8 cellular contexts compared by ENCODE assay signal in genomic region chr16:29943846-29944669, GRCh38. TPM values are rescaled to one million over a fixed set of nuclear protein-coding genes. Genes with fewer than 3 reads are reported as not detected.
A peak's percentile ranks its signal among the peaks of the same experiment; 100 is the strongest.
DNase-seq lines count a peak whose midpoint lies in the region; ATAC-seq and TF ChIP-seq lines count a peak whose summit lies in the region.

No MANE protein-coding gene starts in this region.

- H3K27me3 ChIP-seq in AG04450 (ENCODE audit: control insufficient read depth, insufficient read depth, low read length) (no peaks in the 10 kb centered on the region), HUES6 (ENCODE audit: control insufficient read depth, insufficient read depth, low read length) (no peaks in the 10 kb centered on the region), right cardiac atrium (ENCODE audit: control insufficient read depth, insufficient read depth) (no peaks in the 10 kb centered on the region), stomach (no peaks in the 10 kb centered on the region)

- no peak for TF ChIP-seq POLR2A in stomach (IDR thresholded peaks at IDR 0.05)

- WGBS in right cardiac atrium, result 61% methylated on average over 11 of the region's 11 CpGs
- WGBS in stomach, 5 donors, result 30 to 47% (median 35%) methylated on average over 10 to 11 of the region's 11 CpGs

- H3K27ac ChIP-seq in AG04450 (ENCODE audit: low read depth, low read length) (peak overlapping the region; percentile 98), HUES6 (ENCODE audit: low read depth, low read length) (peak overlapping the region; percentile 52; the same call in 1 of the 2 replicates), right cardiac atrium (ENCODE audit: low read length) (no peak overlapping the region), stomach (peak overlapping the region; percentile 9 to 74 (median 46))

- peak; percentile 81 to 83 for ATAC-seq in right cardiac atrium

- H3K27ac Mint-ChIP-seq in activated T-helper 1 cell treated with anti-CD3 and anti-CD28 coated beads, Interleukin-12 subunit alpha, Interleukin-12 subunit beta, Interleukin-2, Interleukin-4 antibody, amounts not matched to agents 30 ng/mL and 10 ng/mL and 1 ng/mL, durations not matched to agents 14 hours and 24 hours and 36 hours, result no peak overlapping the region

- H3K9me3 ChIP-seq in AG04450 (ENCODE audit: control insufficient read depth, insufficient read depth, low read length), result peaks cover 11% of the 10 kb centered on the region
- H3K9me3 ChIP-seq in HUES6 (ENCODE audit: control insufficient read depth, insufficient read depth, low read depth, low read length), result peaks cover 4% of the 10 kb centered on the region; the same call in 1 of the 2 replicates
- no peaks in the 10 kb centered on the region for H3K9me3 ChIP-seq in right cardiac atrium (ENCODE audit: control insufficient read depth, low read length)
- peaks cover 0 to 5% (median 0%) of the 10 kb centered on the region in 4 donors for H3K9me3 ChIP-seq in stomach

- TF ChIP-seq EP300 in stomach (IDR thresholded peaks at IDR 0.05), result no peak

- POLR2A ChIA-PET in AG04450 (lab: Yijun Ruan, JAX), result interaction anchor here (0.8 to 2.6 kb wide), 7 partner anchors 18 to 140 kb away, joined by 3 to 25 read pairs (median 6); partner anchors contain the start of genes HIRIP3, KCTD13, SEZ6L2 and TAOK2

- H3K4me3 Mint-ChIP-seq in activated T-helper 1 cell treated with anti-CD3 and anti-CD28 coated beads, Interleukin-12 subunit alpha, Interleukin-12 subunit beta, Interleukin-2, Interleukin-4 antibody, amounts not matched to agents 30 ng/mL and 10 ng/mL and 1 ng/mL, durations not matched to agents 14 hours and 24 hours and 36 hours, result no peak overlapping the region

- intact Hi-C loops in right cardiac atrium (cut with DNase I) (no loop called here), stomach (cut with DNase I; ENCODE audit: low total_unique reads) (no loop called here)
- intact Hi-C loops in activated T-helper 1 cell treated with anti-CD3 and anti-CD28 coated beads, Interleukin-12 subunit alpha, Interleukin-12 subunit beta, Interleukin-2, Interleukin-4 antibody, amounts not matched to agents 30 ng/mL and 10 ng/mL and 1 ng/mL, durations not matched to agents 14 hours and 24 hours and 36 hours (cut with micrococcal nuclease), result loop anchor here (5.0 kb wide), 1 partner anchor 93 kb away; no protein-coding TSS in a partner anchor

- H3K36me3 Mint-ChIP-seq in activated T-helper 1 cell treated with anti-CD3 and anti-CD28 coated beads, Interleukin-12 subunit alpha, Interleukin-12 subunit beta, Interleukin-2, Interleukin-4 antibody, amounts not matched to agents 30 ng/mL and 10 ng/mL and 1 ng/mL, durations not matched to agents 14 hours and 24 hours and 36 hours (ENCODE audit: low read depth), result no peaks in the 10 kb centered on the region

- no peaks in the 10 kb centered on the region for H3K4me1 Mint-ChIP-seq in activated T-helper 1 cell treated with anti-CD3 and anti-CD28 coated beads, Interleukin-12 subunit alpha, Interleukin-12 subunit beta, Interleukin-2, Interleukin-4 antibody, amounts not matched to agents 30 ng/mL and 10 ng/mL and 1 ng/mL, durations not matched to agents 14 hours and 24 hours and 36 hours (ENCODE audit: low read depth)

- TF ChIP-seq CTCF in AG04450 (IDR thresholded peaks at IDR 0.05; ENCODE audit: low read depth, low read length) (peak; percentile 55), stomach (IDR thresholded peaks at IDR 0.05) (no peak)

- H3K4me3 ChIP-seq in AG04450 (ENCODE audit: low read depth, low read length) (peak overlapping the region; percentile 32; the same call in 1 of the 2 replicates), HUES6 (ENCODE audit: low read depth, low read length) (no peak overlapping the region), right cardiac atrium (ENCODE audit: low read length) (no peak overlapping the region), stomach (no peak overlapping the region)

- H3K27me3 Mint-ChIP-seq in activated T-helper 1 cell treated with anti-CD3 and anti-CD28 coated beads, Interleukin-12 subunit alpha, Interleukin-12 subunit beta, Interleukin-2, Interleukin-4 antibody, amounts not matched to agents 30 ng/mL and 10 ng/mL and 1 ng/mL, durations not matched to agents 14 hours and 24 hours and 36 hours (ENCODE audit: insufficient read depth), result peaks cover 29% of the 10 kb centered on the region

- H3K4me1 ChIP-seq in HUES6 (ENCODE audit: control insufficient read depth, insufficient read depth, low read length) (peaks cover 15% of the 10 kb centered on the region), right cardiac atrium (ENCODE audit: control insufficient read depth, insufficient read depth, low read length) (no peaks in the 10 kb centered on the region), stomach (peaks cover 13 to 24% (median 18%) of the 10 kb centered on the region in 4 donors)

- peak overlapping the region; percentile 42 for H3K9ac ChIP-seq in HUES6 (ENCODE audit: low read length)

- CTCF ChIA-PET in AG04450 (lab: Charles Lee), result interaction anchor here (0.6 to 2.2 kb wide), 6 partner anchors 10 to 96 kb away, joined by 3 to 12 read pairs (median 6); partner anchors contain the start of genes KCTD13, TAOK2 and TMEM219

- H3K36me3 ChIP-seq in HUES6 (ENCODE audit: control insufficient read depth, insufficient read depth, low read length) (no peaks in the 10 kb centered on the region), stomach (no peaks in the 10 kb centered on the region)

- H3K9me3 Mint-ChIP-seq in activated T-helper 1 cell treated with anti-CD3 and anti-CD28 coated beads, Interleukin-12 subunit alpha, Interleukin-12 subunit beta, Interleukin-2, Interleukin-4 antibody, amounts not matched to agents 30 ng/mL and 10 ng/mL and 1 ng/mL, durations not matched to agents 14 hours and 24 hours and 36 hours, result no peaks in the 10 kb centered on the region

- DNase-seq in AG04450 (ENCODE audit: low read depth, low spot score) (peak; percentile 96), SW480 (ENCODE audit: low spot score) (peak; percentile 98), right cardiac atrium (no peak), stomach (peak; percentile 41)
- no peak for DNase-seq in stimulated activated CD4-positive, alpha-beta T cell treated with anti-CD3 and anti-CD28 coated beads, Interleukin-12 subunit alpha, Interleukin-12 subunit beta, amount 100 ng/mL, for 4 hours
- no peak for DNase-seq in activated T-helper 1 cell treated with anti-CD3 and anti-CD28 coated beads, Interleukin-12 subunit alpha, Interleukin-12 subunit beta, Interleukin-2, Interleukin-4 antibody, amounts not matched to agents 30 ng/mL and 10 ng/mL and 1 ng/mL, durations not matched to agents 14 hours and 24 hours and 36 hours (ENCODE audit: low spot score)
- no peak for DNase-seq in activated CD4-positive, alpha-beta T cell treated with anti-CD3 and anti-CD28 coated beads, Interleukin-2, amount 50 U/mL, for 48 hours

RNA-seq across cellular contexts. Expression of gene TMEM219, which starts 17.8 kb away (rescaled TPM):
- polyA plus RNA-seq in AG04450 (2011; rRNA removed) (88.6 and 107 TPM in 2 replicates), right cardiac atrium (97.4 TPM), stomach (100 to 1,000 TPM; 190 to 286 (median 212) TPM)
- polyA minus RNA-seq in AG04450 (2011; rRNA and poly(A)+ RNA removed), result 59.3 and 76.3 TPM in 2 replicates
- total RNA-seq in right cardiac atrium (10 to 100 TPM; 79.7 to 90.4 (median 82.1) TPM), stomach (100 to 1,000 TPM in 1 of 5 donors, 10 to 100 TPM in 4; 32.1 to 238 (median 60.5) TPM)
- total RNA-seq in activated T-helper 1 cell treated with anti-CD3 and anti-CD28 coated beads, Interleukin-12 subunit alpha, Interleukin-12 subunit beta, Interleukin-2, Interleukin-4 antibody, amounts not matched to agents 30 ng/mL and 10 ng/mL and 1 ng/mL, durations not matched to agents 14 hours and 24 hours and 36 hours, result 41.5 and 43.7 TPM in 2 replicates

RNA-seq across cellular contexts. Expression of gene KCTD13, which starts 18.0 kb away (rescaled TPM):
- polyA plus RNA-seq in AG04450 (2011; rRNA removed) (7.4 and 8.8 TPM in 2 replicates), right cardiac atrium (7.1 TPM), stomach (10 to 100 TPM in 1 of 3 donors, 1 to 10 TPM in 2; 6.3 to 14.3 (median 7.4) TPM)
- polyA minus RNA-seq in AG04450 (2011; rRNA and poly(A)+ RNA removed), result 7.7 and 8.1 TPM in 2 replicates
- total RNA-seq in right cardiac atrium (10 to 100 TPM in 2 of 4 donors, 1 to 10 TPM in 2; 7.3 to 12.8 (median 9.2) TPM), stomach (100 to 1,000 TPM in 1 of 5 donors, 10 to 100 TPM in 4; 15.4 to 182 (median 35.3) TPM)
- 53.7 and 58.2 TPM in 2 replicates for total RNA-seq in activated T-helper 1 cell treated with anti-CD3 and anti-CD28 coated beads, Interleukin-12 subunit alpha, Interleukin-12 subunit beta, Interleukin-2, Interleukin-4 antibody, amounts not matched to agents 30 ng/mL and 10 ng/mL and 1 ng/mL, durations not matched to agents 14 hours and 24 hours and 36 hours

RNA-seq across cellular contexts. Expression of gene TAOK2, which starts 29.6 kb away (rescaled TPM):
- polyA plus RNA-seq in AG04450 (2011; rRNA removed), result 16.9 and 18.2 TPM in 2 replicates
- polyA minus RNA-seq in AG04450 (2011; rRNA and poly(A)+ RNA removed), result 29.3 and 32.3 TPM in 2 replicates
- 10 to 100 TPM; 37.2 to 40.1 (median 39.4) TPM for total RNA-seq in right cardiac atrium
- 38.3 TPM for polyA plus RNA-seq in right cardiac atrium
- 100 to 1,000 TPM in 1 of 5 donors, 10 to 100 TPM in 4; 33.8 to 135 (median 36.6) TPM for total RNA-seq in stomach
- polyA plus RNA-seq in stomach, result 10 to 100 TPM; 12.5 to 22.6 (median 14.5) TPM
- total RNA-seq in activated T-helper 1 cell treated with anti-CD3 and anti-CD28 coated beads, Interleukin-12 subunit alpha, Interleukin-12 subunit beta, Interleukin-2, Interleukin-4 antibody, amounts not matched to agents 30 ng/mL and 10 ng/mL and 1 ng/mL, durations not matched to agents 14 hours and 24 hours and 36 hours, result 38.5 and 39.7 TPM in 2 replicates

RNA-seq across cellular contexts. Expression of gene ASPHD1, which starts 43.8 kb away (rescaled TPM):
- 3.5 and 4.6 TPM in 2 replicates for polyA plus RNA-seq in AG04450 (2011; rRNA removed)
- polyA minus RNA-seq in AG04450 (2011; rRNA and poly(A)+ RNA removed), result 1.00 and 2.5 TPM in 2 replicates
- total RNA-seq in right cardiac atrium, result under 1 TPM in 3 of 4 donors, not detected in 1; 0.24 to 0.50 (median 0.28) TPM
- polyA plus RNA-seq in right cardiac atrium, result 0.14 TPM
- total RNA-seq in stomach, result 10 to 100 TPM in 1 of 5 donors, 1 to 10 TPM in 2, not detected in 2; 4.5 to 11.0 (median 8.4) TPM
- 10 to 100 TPM; 11.6 to 29.8 (median 15.7) TPM for polyA plus RNA-seq in stomach
- 4.2 and 4.7 TPM in 2 replicates for total RNA-seq in activated T-helper 1 cell treated with anti-CD3 and anti-CD28 coated beads, Interleukin-12 subunit alpha, Interleukin-12 subunit beta, Interleukin-2, Interleukin-4 antibody, amounts not matched to agents 30 ng/mL and 10 ng/mL and 1 ng/mL, durations not matched to agents 14 hours and 24 hours and 36 hours

RNA-seq across cellular contexts. Expression of gene SEZ6L2, which starts 44.7 kb away (rescaled TPM):
- polyA plus RNA-seq in AG04450 (2011; rRNA removed) (5.0 and 6.8 TPM in 2 replicates), right cardiac atrium (0.36 TPM), stomach (1 to 10 TPM; 1.5 to 7.7 (median 7.6) TPM)
- polyA minus RNA-seq in AG04450 (2011; rRNA and poly(A)+ RNA removed), result 1.9 and 2.4 TPM in 2 replicates
- total RNA-seq in right cardiac atrium (1 to 10 TPM; 1.5 to 3.6 (median 2.1) TPM), stomach (10 to 100 TPM in 2 of 5 donors, 1 to 10 TPM in 2, not detected in 1; 6.2 to 31.4 (median 12.0) TPM)
- 0.16 and 0.32 TPM in 2 replicates for total RNA-seq in activated T-helper 1 cell treated with anti-CD3 and anti-CD28 coated beads, Interleukin-12 subunit alpha, Interleukin-12 subunit beta, Interleukin-2, Interleukin-4 antibody, amounts not matched to agents 30 ng/mL and 10 ng/mL and 1 ng/mL, durations not matched to agents 14 hours and 24 hours and 36 hours

Comparison
In these comparisons a context has a peak if more than half of its experiments do, and no peak if none do; other contexts are left out.
1. DNase-seq: peak in AG04450 (single experiment), SW480 (single experiment) and stomach (single experiment); none in right cardiac atrium (0 of 3), stimulated activated CD4-positive, alpha-beta T cell treated with anti-CD3 and anti-CD28 coated beads, Interleukin-12 subunit alpha, Interleukin-12 subunit beta, amount 100 ng/mL, for 4 hours (single experiment), activated T-helper 1 cell treated with anti-CD3 and anti-CD28 coated beads, Interleukin-12 subunit alpha, Interleukin-12 subunit beta, Interleukin-2, Interleukin-4 antibody, amounts not matched to agents 30 ng/mL and 10 ng/mL and 1 ng/mL, durations not matched to agents 14 hours and 24 hours and 36 hours (single experiment) and activated CD4-positive, alpha-beta T cell treated with anti-CD3 and anti-CD28 coated beads, Interleukin-2, amount 50 U/mL, for 48 hours (0 of 2).